Comparison of ENCODE assay signal across 1 cellular context in genomic region chr16:89623511-89624232, GRCh38.
A peak's percentile ranks its signal among the peaks of the same experiment; 100 is the strongest.
TF ChIP-seq lines count a peak whose summit lies in the region.

No MANE protein-coding gene starts in this region.

TF ChIP-seq in HepG2, 621 proteins besides CTCF, POLR2A, EP300 and RAD21 (continued from another document and continues in another):
- TF ChIP-seq ZBTB4 (CRISPR knock-in tag; IDR thresholded peaks at IDR 0.05; ENCODE audit: borderline replicate concordance), result no peak
- no peak for TF ChIP-seq NFATC3 (CRISPR knock-in tag; IDR thresholded peaks at IDR 0.05)
- TF ChIP-seq CBFB (CRISPR knock-in tag; IDR thresholded peaks at IDR 0.05), result no peak
- TF ChIP-seq ATF5 (CRISPR knock-in tag; IDR thresholded peaks at IDR 0.05; ENCODE audit: low read depth), result no peak
- no peak for TF ChIP-seq ZNF17 (CRISPR knock-in tag; IDR thresholded peaks at IDR 0.05)
- TF ChIP-seq HDAC2 (CRISPR knock-in tag; IDR thresholded peaks at IDR 0.05), result peak; percentile 53; the same call in 1 of the 2 replicates
- peak; percentile 51; the same call in 1 of the 2 replicates for TF ChIP-seq SAP130 (CRISPR knock-in tag; IDR thresholded peaks at IDR 0.05; ENCODE audit: low read depth)
- TF ChIP-seq NONO (IDR thresholded peaks at IDR 0.05), result no peak
- TF ChIP-seq NONO (CRISPR knock-in tag; conservative IDR thresholded peaks at IDR 0.05), result 0 out of 2 replicates have a peak, but pooled peaks have one; percentile 45
- no peak; the same call in 1 of the 2 replicates for TF ChIP-seq ZNF274 (CRISPR knock-in tag; IDR thresholded peaks at IDR 0.05)
- TF ChIP-seq GMEB1 (CRISPR knock-in tag; IDR thresholded peaks at IDR 0.05; ENCODE audit: borderline replicate concordance), result 0 out of 2 replicates have a peak, but pooled peaks have one; percentile 28
- no peak for TF ChIP-seq ZBTB43 (CRISPR knock-in tag; conservative IDR thresholded peaks at IDR 0.05)
- TF ChIP-seq MAFF (IDR thresholded peaks at IDR 0.05; ENCODE audit: low read depth, low read length), result no peak
- TF ChIP-seq KLF6 (CRISPR knock-in tag; IDR thresholded peaks at IDR 0.05), result no peak
- TF ChIP-seq, protein P1, sequence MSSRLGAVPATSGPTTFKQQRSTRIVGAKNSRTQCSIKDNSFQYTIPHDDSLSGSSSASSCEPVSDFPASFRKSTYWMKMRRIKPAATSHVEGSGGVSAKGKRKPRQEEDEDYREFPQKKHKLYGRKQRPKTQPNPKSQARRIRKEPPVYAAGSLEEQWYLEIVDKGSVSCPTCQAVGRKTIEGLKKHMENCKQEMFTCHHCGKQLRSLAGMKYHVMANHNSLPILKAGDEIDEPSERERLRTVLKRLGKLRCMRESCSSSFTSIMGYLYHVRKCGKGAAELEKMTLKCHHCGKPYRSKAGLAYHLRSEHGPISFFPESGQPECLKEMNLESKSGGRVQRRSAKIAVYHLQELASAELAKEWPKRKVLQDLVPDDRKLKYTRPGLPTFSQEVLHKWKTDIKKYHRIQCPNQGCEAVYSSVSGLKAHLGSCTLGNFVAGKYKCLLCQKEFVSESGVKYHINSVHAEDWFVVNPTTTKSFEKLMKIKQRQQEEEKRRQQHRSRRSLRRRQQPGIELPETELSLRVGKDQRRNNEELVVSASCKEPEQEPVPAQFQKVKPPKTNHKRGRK (CRISPR knock-in tag; IDR thresholded peaks at IDR 0.05), result no peak
- TF ChIP-seq, protein P2, sequence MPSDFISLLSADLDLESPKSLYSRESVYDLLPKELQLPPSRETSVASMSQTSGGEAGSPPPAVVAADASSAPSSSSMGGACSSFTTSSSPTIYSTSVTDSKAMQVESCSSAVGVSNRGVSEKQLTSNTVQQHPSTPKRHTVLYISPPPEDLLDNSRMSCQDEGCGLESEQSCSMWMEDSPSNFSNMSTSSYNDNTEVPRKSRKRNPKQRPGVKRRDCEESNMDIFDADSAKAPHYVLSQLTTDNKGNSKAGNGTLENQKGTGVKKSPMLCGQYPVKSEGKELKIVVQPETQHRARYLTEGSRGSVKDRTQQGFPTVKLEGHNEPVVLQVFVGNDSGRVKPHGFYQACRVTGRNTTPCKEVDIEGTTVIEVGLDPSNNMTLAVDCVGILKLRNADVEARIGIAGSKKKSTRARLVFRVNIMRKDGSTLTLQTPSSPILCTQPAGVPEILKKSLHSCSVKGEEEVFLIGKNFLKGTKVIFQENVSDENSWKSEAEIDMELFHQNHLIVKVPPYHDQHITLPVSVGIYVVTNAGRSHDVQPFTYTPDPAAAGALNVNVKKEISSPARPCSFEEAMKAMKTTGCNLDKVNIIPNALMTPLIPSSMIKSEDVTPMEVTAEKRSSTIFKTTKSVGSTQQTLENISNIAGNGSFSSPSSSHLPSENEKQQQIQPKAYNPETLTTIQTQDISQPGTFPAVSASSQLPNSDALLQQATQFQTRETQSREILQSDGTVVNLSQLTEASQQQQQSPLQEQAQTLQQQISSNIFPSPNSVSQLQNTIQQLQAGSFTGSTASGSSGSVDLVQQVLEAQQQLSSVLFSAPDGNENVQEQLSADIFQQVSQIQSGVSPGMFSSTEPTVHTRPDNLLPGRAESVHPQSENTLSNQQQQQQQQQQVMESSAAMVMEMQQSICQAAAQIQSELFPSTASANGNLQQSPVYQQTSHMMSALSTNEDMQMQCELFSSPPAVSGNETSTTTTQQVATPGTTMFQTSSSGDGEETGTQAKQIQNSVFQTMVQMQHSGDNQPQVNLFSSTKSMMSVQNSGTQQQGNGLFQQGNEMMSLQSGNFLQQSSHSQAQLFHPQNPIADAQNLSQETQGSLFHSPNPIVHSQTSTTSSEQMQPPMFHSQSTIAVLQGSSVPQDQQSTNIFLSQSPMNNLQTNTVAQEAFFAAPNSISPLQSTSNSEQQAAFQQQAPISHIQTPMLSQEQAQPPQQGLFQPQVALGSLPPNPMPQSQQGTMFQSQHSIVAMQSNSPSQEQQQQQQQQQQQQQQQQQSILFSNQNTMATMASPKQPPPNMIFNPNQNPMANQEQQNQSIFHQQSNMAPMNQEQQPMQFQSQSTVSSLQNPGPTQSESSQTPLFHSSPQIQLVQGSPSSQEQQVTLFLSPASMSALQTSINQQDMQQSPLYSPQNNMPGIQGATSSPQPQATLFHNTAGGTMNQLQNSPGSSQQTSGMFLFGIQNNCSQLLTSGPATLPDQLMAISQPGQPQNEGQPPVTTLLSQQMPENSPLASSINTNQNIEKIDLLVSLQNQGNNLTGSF (CRISPR knock-in tag; IDR thresholded peaks at IDR 0.05), result peak; percentile 73; the same call in 1 of the 2 replicates
- no peak for TF ChIP-seq SP2 (CRISPR knock-in tag; IDR thresholded peaks at IDR 0.05)
- TF ChIP-seq ZNF549 (CRISPR knock-in tag; IDR thresholded peaks at IDR 0.05), result no peak
- TF ChIP-seq CBX5 (CRISPR knock-in tag; IDR thresholded peaks at IDR 0.05; ENCODE audit: borderline replicate concordance), result no peak
- TF ChIP-seq ZFP1 (CRISPR knock-in tag; IDR thresholded peaks at IDR 0.05), result no peak
- TF ChIP-seq TEAD2 (CRISPR knock-in tag; IDR thresholded peaks at IDR 0.05), result no peak
- 0 out of 2 replicates have a peak, but pooled peaks have one; percentile 43 for TF ChIP-seq ZNF431 (CRISPR knock-in tag; IDR thresholded peaks at IDR 0.05; ENCODE audit: borderline replicate concordance, low read depth)
- TF ChIP-seq SOX5 (CRISPR knock-in tag; IDR thresholded peaks at IDR 0.05; ENCODE audit: borderline replicate concordance), result no peak
- no peak for TF ChIP-seq ZSCAN5A (CRISPR knock-in tag; IDR thresholded peaks at IDR 0.05; ENCODE audit: borderline replicate concordance)
- no peak; the same call in 1 of the 2 replicates for TF ChIP-seq PATZ1 (CRISPR knock-in tag; IDR thresholded peaks at IDR 0.05)
- TF ChIP-seq ZKSCAN5 (CRISPR knock-in tag; IDR thresholded peaks at IDR 0.05), result no peak
- TF ChIP-seq KIAA2018 (CRISPR knock-in tag; IDR thresholded peaks at IDR 0.05; ENCODE audit: borderline replicate concordance), result no peak
